ENCODE assay signal across 19 cellular contexts in genomic region chr13:44865722-44866484, GRCh38.
A peak's percentile ranks its signal among the peaks of the same experiment; 100 is the strongest.
DNase-seq lines count a peak whose midpoint lies in the region; ATAC-seq, FAIRE-seq and TF ChIP-seq lines count a peak whose summit lies in the region.
"Had no signal": no experiment of that assay in that cellular context is flagged by ENCODE, and none has a peak within 500 bp of the region (broad histone marks: within the 10 kb centered on the region; RNA-seq: fewer than 3 reads in every experiment).

No MANE protein-coding gene starts in this region.

- TF ChIP-seq RAD21 in K562 (CRISPR knock-in tag; conservative IDR thresholded peaks at IDR 0.05 in 1 of 2, IDR thresholded peaks at IDR 0.05 in 1 of 2) = no peak

- H3K4me1 ChIP-seq in K562 (replicated peaks in 1 of 2; ENCODE audit: control insufficient read depth in 2 of 2, insufficient read depth in 2 of 2, low read length in 2 of 2) (no peaks in the 10 kb centered on the region), osteoblast (ENCODE audit: insufficient read depth, low read length) (no peaks in the 10 kb centered on the region), uterus (peaks cover 0 to 4% of the 10 kb centered on the region in 2 donors), Peyer's patch (no peaks in the 10 kb centered on the region), mucosa of descending colon (ENCODE audit: low read depth) (peaks cover 9% of the 10 kb centered on the region)
- H3K4me1 ChIP-seq: A549, BE2C had no signal

- no peak for FAIRE-seq in K562 (lab: Jason Lieb, UNC)
- FAIRE-seq: A549, D721Med, G401.6, GM12891 had no signal

- no peak for TF ChIP-seq EP300 in K562 (IDR thresholded peaks at IDR 0.05; ENCODE audit: low read length)

- H4K20me1 ChIP-seq in K562 (replicated peaks; ENCODE audit: control insufficient read depth, insufficient read depth, low read length) (no peaks in the 10 kb centered on the region), osteoblast (ENCODE audit: insufficient read depth, low read length) (no peaks in the 10 kb centered on the region)

- H3K79me2 ChIP-seq in K562 (ENCODE audit: control insufficient read depth, insufficient read depth, low read length) = no peaks in the 10 kb centered on the region
- H3K79me2 ChIP-seq in osteoblast (ENCODE audit: insufficient read depth, low read length) = no peaks in the 10 kb centered on the region

- no peaks in the 10 kb centered on the region for H3K9me3 ChIP-seq in K562 (replicated peaks; ENCODE audit: control insufficient read depth, insufficient read depth, low read depth, low read length)
- H3K9me3 ChIP-seq in osteoblast (ENCODE audit: low read depth, low read length) = no peaks in the 10 kb centered on the region
- no peaks in the 10 kb centered on the region for H3K9me3 ChIP-seq in uterus
- no peaks in the 10 kb centered on the region for H3K9me3 ChIP-seq in Peyer's patch
- H3K9me3 ChIP-seq in mucosa of descending colon = no peaks in the 10 kb centered on the region
- H3K9me3 ChIP-seq: A549, BE2C had no signal

- POLR2A ChIA-PET in K562 (lab: Yijun Ruan, JAX) = interaction anchor here (0.7 to 1.4 kb wide), 2 partner anchors 12 to 1062 kb away, joined by 3 to 4 read pairs; no protein-coding TSS in a partner anchor

- BruUV-seq in K562 (replicated peaks; lab: Mats Ljungman, UMichigan) = no TSS peak

- TF ChIP-seq CTCF in K562 (IDR thresholded peaks at IDR 0.05 in 2 of 3, conservative IDR thresholded peaks at IDR 0.05 in 1 of 3; ENCODE audit: insufficient read depth in 2 of 3, low read depth in 1 of 3, low read length in 3 of 3) (no peak), osteoblast (IDR thresholded peaks at IDR 0.05; ENCODE audit: extremely low read depth, low read depth, low read length) (no peak), uterus (IDR thresholded peaks at IDR 0.05) (peak in 2 of 4 experiments; percentile 8 to 30), Peyer's patch (IDR thresholded peaks at IDR 0.05) (no peak), mucosa of descending colon (IDR thresholded peaks at IDR 0.05) (no peak)

- WGBS in K562 (ENCODE audit: insufficient coverage, low coverage, missing lambda C conversion rate) = 0% methylated on average over 8 of the region's 11 CpGs

- DNase-seq in K562 (ENCODE audit: extremely low read depth in 1 of 4, low spot score in 3 of 4) (no peak), islet precursor cell (peak; percentile 36), osteoblast (ENCODE audit: insufficient read length, low spot score, missing footprints) (peak; percentile 44), uterus (peak; percentile 75 to 83), Peyer's patch (no peak), mucosa of descending colon (no peak)
- DNase-seq: BE2C; CD8-positive, alpha-beta T cell; COR-L47; DMS153; DMS79 treated with DMSO at 0.1 percent for 48 hours; EL had no signal

- no peaks in the 10 kb centered on the region for H3K36me3 ChIP-seq in K562 (ENCODE audit: control insufficient read depth, insufficient read depth, low read length)
- H3K36me3 ChIP-seq in osteoblast (ENCODE audit: insufficient read depth, low read length) = no peaks in the 10 kb centered on the region
- H3K36me3 ChIP-seq in uterus = no peaks in the 10 kb centered on the region
- H3K36me3 ChIP-seq in Peyer's patch = no peaks in the 10 kb centered on the region
- H3K36me3 ChIP-seq in mucosa of descending colon (ENCODE audit: low read depth) = no peaks in the 10 kb centered on the region
- H3K36me3 ChIP-seq: BE2C had no signal

- peaks cover 5 to 14% of the 10 kb centered on the region in 2 experiments; a peak in 4 of 5 replicates for H3K27me3 ChIP-seq in K562 (ENCODE audit: control insufficient read depth in 2 of 2, insufficient read depth in 2 of 2, low read length in 2 of 2)
- H3K27me3 ChIP-seq in osteoblast (ENCODE audit: insufficient read depth, low read length) = no peaks in the 10 kb centered on the region
- no peaks in the 10 kb centered on the region for H3K27me3 ChIP-seq in uterus
- no peaks in the 10 kb centered on the region for H3K27me3 ChIP-seq in Peyer's patch
- H3K27me3 ChIP-seq: BE2C had no signal

- H3K27ac ChIP-seq in K562 (ENCODE audit: extremely low read depth, low read depth, low read length) (no peak overlapping the region), osteoblast (ENCODE audit: low read depth, low read length) (no peak overlapping the region), uterus (peak overlapping the region; percentile 55 to 77), Peyer's patch (peak overlapping the region in 1 of 4 donors; percentile 25)
- H3K27ac ChIP-seq: A549, C4-2B had no signal

- H2AFZ ChIP-seq in K562 (ENCODE audit: low read depth, low read length) (no peak overlapping the region), osteoblast (ENCODE audit: low read length) (no peak overlapping the region)

- intact Hi-C loops in K562 (cut with micrococcal nuclease) = no loop called here
- intact Hi-C loops in uterus (cut with DNase I; ENCODE audit: low total_unique reads) = no loop called here
- intact Hi-C loops in mucosa of descending colon (cut with DNase I, micrococcal nuclease) = no loop called here

- ATAC-seq in K562 (no peak), mucosa of descending colon (no peak), HG03175 (IDR thresholded peaks at IDR 0.05; ENCODE audit: unreplicated experiment) (no peak)
- ATAC-seq: A549; CD8-positive, alpha-beta T cell; HCT116 had no signal

- TF ChIP-seq POLR2A in K562 (conservative IDR thresholded peaks at IDR 0.05) (no peak), uterus (IDR thresholded peaks at IDR 0.05) (no peak), Peyer's patch (IDR thresholded peaks at IDR 0.05) (no peak)

- H3K9me1 ChIP-seq in K562 (ENCODE audit: control insufficient read depth, insufficient read depth, low read length) = no peaks in the 10 kb centered on the region

- H3K4me3 ChIP-seq in K562 (no peak overlapping the region), osteoblast (ENCODE audit: insufficient read depth, low read length) (no peak overlapping the region), uterus (no peak overlapping the region), Peyer's patch (no peak overlapping the region), mucosa of descending colon (no peak overlapping the region)
- H3K4me3 ChIP-seq: A549 had no signal

- no peak overlapping the region for H3K9ac ChIP-seq in K562 (ENCODE audit: insufficient read depth in 1 of 2, low read depth in 2 of 2, low read length in 2 of 2)

- in situ Hi-C loops in K562 (cut with MboI) = no loop called here

- H3K4me2 ChIP-seq in K562 (ENCODE audit: insufficient read depth, low read length) = no peak overlapping the region
- H3K4me2 ChIP-seq in osteoblast (ENCODE audit: insufficient read depth, low read length) = no peak overlapping the region
- H3K4me2 ChIP-seq: A549 had no signal

- CTCF ChIA-PET in K562 (lab: Yijun Ruan, JAX; ENCODE audit: low intra/inter-chr PET ratio) = no interaction called here

TF ChIP-seq in K562, 482 proteins besides CTCF, POLR2A, EP300 and RAD21:
- TF ChIP-seq SPI1 (IDR thresholded peaks at IDR 0.05; ENCODE audit: borderline replicate concordance, low read depth, low read length) (peak; percentile 52; the same call in 1 of the 2 replicates), POLR3A (IDR thresholded peaks at IDR 0.05; ENCODE audit: borderline replicate concordance, extremely low read depth, insufficient read depth, insufficient read length) (no peak)

Comparison
In these comparisons a context has a peak if more than half of its experiments do, and no peak if none do; other contexts are left out.
1. DNase-seq: peak in islet precursor cell (single experiment), osteoblast (single experiment) and uterus (2 of 2); none in K562 (0 of 4), Peyer's patch (0 of 3) and mucosa of descending colon (0 of 3).
2. H3K27ac ChIP-seq: peak in uterus (2 of 2); none in K562 (single experiment) and osteoblast (single experiment).